ENCODE assay signal across 8 cellular contexts in the genomic region with DNA sequence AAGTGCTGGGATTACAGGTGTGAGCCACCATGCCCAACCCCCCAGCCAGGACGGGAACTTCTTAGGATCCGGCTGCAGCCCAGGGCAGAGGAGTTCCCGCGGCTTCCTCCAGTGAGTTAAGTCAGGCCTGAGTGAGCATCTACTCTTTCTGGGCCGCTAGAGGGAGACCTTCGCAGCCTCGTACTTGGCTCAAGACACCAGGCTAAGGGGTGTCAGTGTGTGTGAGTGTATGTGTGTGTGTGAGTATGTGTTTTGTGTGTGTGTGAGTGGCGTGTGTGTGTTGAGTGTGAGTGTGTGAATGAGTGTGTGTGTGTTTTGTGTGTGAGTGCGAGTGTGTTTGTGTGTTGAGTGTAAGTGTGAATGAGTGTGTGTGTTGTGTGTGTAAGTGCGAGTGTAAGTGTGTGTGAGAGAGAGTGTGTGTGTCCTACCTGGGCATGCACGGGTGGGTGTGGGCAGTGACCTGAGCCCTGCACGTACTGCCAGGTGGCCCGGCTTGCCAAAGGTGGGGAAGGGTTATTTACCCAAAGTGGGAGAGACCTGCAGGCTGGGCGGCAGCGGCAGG. TPM values are rescaled to one million over a fixed set of nuclear protein-coding genes. Genes with fewer than 3 reads are reported as not detected.
DNase-seq lines count a peak whose midpoint lies in the region; ATAC-seq, FAIRE-seq and TF ChIP-seq lines count a peak whose summit lies in the region.

No MANE protein-coding gene starts in this region.

- CTCF ChIA-PET in activated B cell treated with CpG ODN at 0.5 μM for 24 hours (lab: Charles Lee): interaction anchor here (0.9 to 4.4 kb wide), 9 partner anchors 27 to 205 kb away, joined by 3 to 41 read pairs (median 4); no protein-coding TSS in a partner anchor

- H3K9me3 ChIP-seq in kidney (ENCODE audit: control insufficient read depth in 1 of 2, low read length in 2 of 2): no peaks in the 10 kb centered on the region

- DNase-seq in AG08396 (ENCODE audit: low spot score) (peak; percentile 86), H4 (ENCODE audit: low spot score) (peak; percentile 93), NCI-H345 (lab: John Stamatoyannopoulos, UW) (peak; percentile 77), activated B cell treated with CpG ODN at 0.5 μM for 24 hours (peak; percentile 61), bronchial epithelial cell (ENCODE audit: low read depth) (peak; percentile 78), kidney (peak; percentile 91)
- DNase-seq in stimulated activated CD4-positive, alpha-beta T cell treated with anti-CD3 and anti-CD28 coated beads, Interleukin-1b, Interleukin-23, amount 100 ng/mL, for 4 hours (ENCODE audit: low read depth in 2 of 2): peak; percentile 50 to 72

- H3K9ac ChIP-seq in kidney (ENCODE audit: low read length in 2 of 2): no peak overlapping the region

- peaks cover 0 to 2% of the 10 kb centered on the region in 2 donors for H3K4me1 ChIP-seq in kidney (ENCODE audit: control insufficient read depth in 1 of 2, insufficient read depth in 1 of 2, low read depth in 1 of 2, low read length in 2 of 2)

- POLR2A ChIA-PET in activated B cell treated with CpG ODN at 0.5 μM for 24 hours (lab: Charles Lee): interaction anchor here (0.7 to 1.6 kb wide), 5 partner anchors 21 to 132 kb away, joined by 3 to 7 read pairs (median 4); no protein-coding TSS in a partner anchor

- H3K27me3 Mint-ChIP-seq in activated B cell treated with CpG ODN at 0.5 μM for 24 hours: no peaks in the 10 kb centered on the region

- no peaks in the 10 kb centered on the region for H3K36me3 Mint-ChIP-seq in activated B cell treated with CpG ODN at 0.5 μM for 24 hours (ENCODE audit: low read depth)

- no peaks in the 10 kb centered on the region for H3K27me3 ChIP-seq in bronchial epithelial cell (ENCODE audit: control insufficient read depth, insufficient read depth, low read length)

- no peak overlapping the region for H3K4me3 ChIP-seq in bronchial epithelial cell (ENCODE audit: low read depth, low read length)
- H3K4me3 ChIP-seq in kidney (ENCODE audit: low read length in 2 of 2): no peak overlapping the region

- H3K4me3 Mint-ChIP-seq in activated B cell treated with CpG ODN at 0.5 μM for 24 hours: no peak overlapping the region

- ATAC-seq in activated B cell treated with CpG ODN at 0.5 μM for 24 hours (ENCODE audit: low read depth) (peak; percentile 99), HG02571 (IDR thresholded peaks at IDR 0.05; ENCODE audit: unreplicated experiment) (no peak)

- no peak overlapping the region for H3K27ac Mint-ChIP-seq in activated B cell treated with CpG ODN at 0.5 μM for 24 hours

- peaks cover 3% of the 10 kb centered on the region for H3K4me1 Mint-ChIP-seq in activated B cell treated with CpG ODN at 0.5 μM for 24 hours

- H3K36me3 ChIP-seq in bronchial epithelial cell (ENCODE audit: control insufficient read depth, insufficient read depth, low read length): no peaks in the 10 kb centered on the region
- H3K36me3 ChIP-seq in kidney (ENCODE audit: control insufficient read depth in 1 of 2, insufficient read depth in 2 of 2, low read length in 2 of 2): no peaks in the 10 kb centered on the region

- no peaks in the 10 kb centered on the region for H3K9me3 Mint-ChIP-seq in activated B cell treated with CpG ODN at 0.5 μM for 24 hours

- TF ChIP-seq CTCF in activated B cell treated with CpG ODN at 0.5 μM for 24 hours (IDR thresholded peaks at IDR 0.05) (no peak), bronchial epithelial cell (IDR thresholded peaks at IDR 0.05; ENCODE audit: insufficient read depth, low read length, severe bottlenecking) (peak; percentile 94), kidney (IDR thresholded peaks at IDR 0.05; ENCODE audit: borderline replicate concordance, extremely low read depth, insufficient read depth) (peak; percentile 75)

- intact Hi-C loops in activated B cell treated with CpG ODN at 0.5 μM for 24 hours (cut with micrococcal nuclease): loop anchor here (1.0 to 5.0 kb wide), 6 partner anchors 14 to 132 kb away; a partner anchor contains a TSS
- intact Hi-C loops in kidney (cut with DNase I): loop anchor here (5.0 kb wide), 1 partner anchor 132 kb away; no protein-coding TSS in a partner anchor

- no peak overlapping the region for H3K27ac ChIP-seq in kidney (ENCODE audit: low read depth in 2 of 2, low read length in 2 of 2)

- FAIRE-seq in bronchial epithelial cell (lab: Jason Lieb, UNC) (no peak), kidney (lab: Jason Lieb, UNC) (no peak)

RNA-seq across cellular contexts. Expression of a gene that starts 58.5 kb away (rescaled TPM):
- not detected in 2 replicates for total RNA-seq in H4 (2014; rRNA removed; shearing (Covaris generic))
- total RNA-seq in activated B cell treated with CpG ODN at 0.5 μM for 24 hours: not detected in 2 replicates
- total RNA-seq in bronchial epithelial cell: not detected in 2 replicates
- not detected for total RNA-seq in kidney
- not detected for polyA plus RNA-seq in kidney (ENCODE audit: insufficient read depth, low read depth, low replicate concordance)
